Comparison of ENCODE assay signal across 9 cellular contexts in the genomic region with DNA sequence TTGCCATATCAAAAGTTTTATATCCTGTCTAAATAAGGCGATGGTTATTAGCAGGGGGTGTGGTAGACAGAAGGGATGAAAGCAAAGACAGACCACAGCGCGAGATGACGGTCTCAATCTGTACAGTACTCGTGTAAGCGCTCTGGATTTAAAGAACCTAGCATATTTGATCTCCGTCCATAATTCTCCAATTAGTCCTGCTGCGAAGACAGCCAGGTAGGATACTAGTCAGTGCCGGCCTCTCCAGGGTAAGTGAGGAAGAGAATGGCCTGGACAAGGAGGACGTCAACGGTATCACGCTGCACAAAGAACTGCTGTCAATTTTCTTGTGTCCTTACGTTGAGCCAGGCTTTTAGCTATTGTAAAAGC. TPM values are rescaled to one million over a fixed set of nuclear protein-coding genes. Genes with fewer than 3 reads are reported as not detected.
A peak's percentile ranks its signal among the peaks of the same experiment; 100 is the strongest.
DNase-seq lines count a peak whose midpoint lies in the region; ATAC-seq and TF ChIP-seq lines count a peak whose summit lies in the region.
"Had no signal": no experiment of that assay in that cellular context is flagged by ENCODE, and none has a peak within 500 bp of the region (broad histone marks: within the 10 kb centered on the region; RNA-seq: fewer than 3 reads in every experiment).

No MANE protein-coding gene starts in this region.

- no peaks in the 10 kb centered on the region for H3K36me3 ChIP-seq in CD4-positive, alpha-beta memory T cell (ENCODE audit: insufficient read depth, low read length)
- peaks cover 34% of the 10 kb centered on the region for H3K36me3 ChIP-seq in iPS-20b (ENCODE audit: insufficient read depth, low read depth, low read length)
- peaks cover 3% of the 10 kb centered on the region for H3K36me3 ChIP-seq in thymus (ENCODE audit: control insufficient read depth, insufficient read depth)

- H3K4me3 ChIP-seq in CD4-positive, alpha-beta memory T cell (ENCODE audit: low read length in 2 of 2), result peak overlapping the region; percentile 62 to 92
- H3K4me3 ChIP-seq in WI38 (ENCODE audit: low read depth, low read length), result peak overlapping the region; percentile 93
- peak overlapping the region; percentile 96 for H3K4me3 ChIP-seq in iPS-20b (ENCODE audit: low read length)
- H3K4me3 ChIP-seq in thymus (ENCODE audit: low read length), result peak overlapping the region; percentile 56

- peak overlapping the region; percentile 93 for H3K27ac ChIP-seq in CD4-positive, alpha-beta memory T cell (ENCODE audit: low read depth, low read length)
- peak overlapping the region; percentile 68 for H3K27ac ChIP-seq in iPS-20b (ENCODE audit: low read length)
- H3K27ac ChIP-seq in thymus (ENCODE audit: low read depth), result no peak overlapping the region

- peaks cover 0 to 3% (median 0%) of the 10 kb centered on the region in 4 donors for H3K4me1 Mint-ChIP-seq in CD4-positive, alpha-beta memory T cell
- H3K4me1 Mint-ChIP-seq: activated B cell treated with CpG ODN at 0.5 μM for 24 hours had no signal

- peaks cover 28% of the 10 kb centered on the region for H3K4me1 ChIP-seq in CD4-positive, alpha-beta memory T cell (ENCODE audit: insufficient read depth, low read length)
- peaks cover 7% of the 10 kb centered on the region; the same call in 1 of the 2 replicates for H3K4me1 ChIP-seq in iPS-20b (ENCODE audit: insufficient read depth, low read length)
- H3K4me1 ChIP-seq in thymus (ENCODE audit: control insufficient read depth, insufficient read depth, low read length), result peaks cover 2% of the 10 kb centered on the region

- H3K27me3 ChIP-seq in CD4-positive, alpha-beta memory T cell (ENCODE audit: insufficient read depth, low read length), result no peaks in the 10 kb centered on the region
- no peaks in the 10 kb centered on the region for H3K27me3 ChIP-seq in iPS-20b (ENCODE audit: insufficient read depth, low read length)
- no peaks in the 10 kb centered on the region for H3K27me3 ChIP-seq in thymus (ENCODE audit: control insufficient read depth, insufficient read depth)

- no peak overlapping the region for H3K4me3 Mint-ChIP-seq in CD4-positive, alpha-beta memory T cell
- H3K4me3 Mint-ChIP-seq: activated B cell treated with CpG ODN at 0.5 μM for 24 hours had no signal

- no peak for TF ChIP-seq CTCF in WI38 (IDR thresholded peaks at IDR 0.05; ENCODE audit: low read depth, low read length)

- H3K27ac Mint-ChIP-seq in CD4-positive, alpha-beta memory T cell, result no peak overlapping the region
- H3K27ac Mint-ChIP-seq: activated B cell treated with CpG ODN at 0.5 μM for 24 hours had no signal

- CTCF ChIA-PET in CD4-positive, alpha-beta memory T cell (lab: Charles Lee; ENCODE audit: partially characterized antibody), result no interaction called here

- no peaks in the 10 kb centered on the region for H3K9me3 ChIP-seq in CD4-positive, alpha-beta memory T cell (ENCODE audit: control insufficient read depth in 1 of 2, low read length in 2 of 2)
- H3K9me3 ChIP-seq in iPS-20b (ENCODE audit: insufficient read depth, low read depth, low read length), result no peaks in the 10 kb centered on the region
- H3K9me3 ChIP-seq in thymus (ENCODE audit: control insufficient read depth), result no peaks in the 10 kb centered on the region

- no peaks in the 10 kb centered on the region for H3K36me3 Mint-ChIP-seq in CD4-positive, alpha-beta memory T cell

- intact Hi-C loops in CD4-positive, alpha-beta memory T cell (cut with micrococcal nuclease), result loop anchor here (5.0 kb wide), 1 partner anchor 83 kb away; no protein-coding TSS in a partner anchor

- ATAC-seq in GM18868 (IDR thresholded peaks at IDR 0.05; ENCODE audit: unreplicated experiment), result peak; percentile 10

- peak overlapping the region; percentile 98 for H3K9ac ChIP-seq in iPS-20b (ENCODE audit: low read depth, low read length)

- WGBS in thymus, result 2% methylated on average over 13 of the region's 13 CpGs

- peak; percentile 24 to 51 (median 36) for DNase-seq in CD4-positive, alpha-beta memory T cell
- DNase-seq in HT-29 (ENCODE audit: low spot score), result peak; percentile 36
- no peak for DNase-seq in DMS114 treated with DMSO at 0.1 percent for 48 hours (lab: John Stamatoyannopoulos, UW; ENCODE audit: unreplicated experiment)
- no peak for DNase-seq in Ammon's horn (ENCODE audit: low spot score)

- no peaks in the 10 kb centered on the region for H3K9me3 Mint-ChIP-seq in CD4-positive, alpha-beta memory T cell
- H3K9me3 Mint-ChIP-seq: activated B cell treated with CpG ODN at 0.5 μM for 24 hours had no signal

- no peaks in the 10 kb centered on the region for H3K27me3 Mint-ChIP-seq in CD4-positive, alpha-beta memory T cell
- H3K27me3 Mint-ChIP-seq: activated B cell treated with CpG ODN at 0.5 μM for 24 hours had no signal

- POLR2A ChIA-PET in CD4-positive, alpha-beta memory T cell (lab: Charles Lee; ENCODE audit: partially characterized antibody), result interaction anchor here (2.3 to 6.4 kb wide), 2 partner anchors 144 to 237 kb away, joined by 14 to 51 read pairs; a partner anchor contains a TSS

RNA-seq across cellular contexts. Expression of a gene that starts 0.7 kb away (rescaled TPM):
- total RNA-seq in CD4-positive, alpha-beta memory T cell, result under 1 TPM; 0.38 to 0.55 TPM
- polyA plus RNA-seq in CD4-positive, alpha-beta memory T cell, result under 1 TPM; 0.50 to 0.59 TPM
- total RNA-seq in HT-29 (2014; rRNA removed; shearing (Covaris generic)), result 4.9 and 5.1 TPM in 2 replicates
- polyA plus RNA-seq in thymus, result 3.0 TPM

Comparison
In these comparisons a context has a peak if more than half of its experiments do, and no peak if none do; other contexts are left out.
1. DNase-seq: peak in CD4-positive, alpha-beta memory T cell (5 of 5) and HT-29 (single experiment); none in DMS114 treated with DMSO at 0.1 percent for 48 hours (single experiment) and Ammon's horn (single experiment).
2. Peak in every context shown above with its lines, with median percentiles within 50 percentile points of each other: H3K4me3 ChIP-seq.